In the genomic region with DNA sequence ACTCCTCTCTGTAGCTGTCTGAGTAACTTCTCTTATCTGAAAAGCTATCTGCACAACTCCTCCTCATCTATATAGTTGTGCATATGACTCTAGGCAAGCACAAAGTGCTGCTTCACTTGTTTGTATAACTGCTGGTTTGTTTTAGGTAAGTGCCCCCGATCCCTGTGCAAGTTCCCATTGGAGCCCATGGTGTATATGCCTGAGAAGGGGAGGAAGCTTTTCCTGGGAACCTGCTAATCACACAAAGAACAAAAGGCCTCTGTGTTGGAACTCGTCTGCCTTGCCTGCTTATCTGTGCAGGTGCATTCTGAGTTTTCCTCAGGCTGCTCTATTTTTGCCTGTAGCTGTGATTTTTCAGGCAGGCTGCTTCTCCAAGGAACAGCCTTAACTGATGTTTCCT, we compare ENCODE assay signal across 1 cellular context.
TF ChIP-seq lines count a peak whose summit lies in the region.

No MANE protein-coding gene starts in this region.

TF ChIP-seq in GM23338, 12 proteins besides CTCF, POLR2A, EP300 and RAD21 (continued from another document):
- TF ChIP-seq ZNF462 (CRISPR knock-in tag; IDR thresholded peaks at IDR 0.05), result no peak
- no peak for TF ChIP-seq ZNF114 (CRISPR knock-in tag; IDR thresholded peaks at IDR 0.05)
- TF ChIP-seq STAT1 (IDR thresholded peaks at IDR 0.05; ENCODE audit: unreplicated experiment), result no peak
- no peak for TF ChIP-seq EZH2 (IDR thresholded peaks at IDR 0.05; ENCODE audit: low read depth, unreplicated experiment)
- TF ChIP-seq JUNB (IDR thresholded peaks at IDR 0.05; ENCODE audit: unreplicated experiment), result no peak
- TF ChIP-seq EZH2phosphoT487 (IDR thresholded peaks at IDR 0.05; ENCODE audit: unreplicated experiment), result no peak
